15 cellular contexts compared by ENCODE assay signal in genomic region chr6:56552212-56553130, GRCh38.
A peak's percentile ranks its signal among the peaks of the same experiment; 100 is the strongest.
DNase-seq lines count a peak whose midpoint lies in the region; ATAC-seq and TF ChIP-seq lines count a peak whose summit lies in the region.
"Had no signal": no experiment of that assay in that cellular context is flagged by ENCODE, and none has a peak within 500 bp of the region (broad histone marks: within the 10 kb centered on the region; RNA-seq: fewer than 3 reads in every experiment).

No MANE protein-coding gene starts in this region.

- no peak for TF ChIP-seq POLR2A in prostate gland (IDR thresholded peaks at IDR 0.05)

- DNase-seq in AG20443 (ENCODE audit: low spot score) (peak; percentile 46), PC-3 (peak; percentile 31), epithelial cell of proximal tubule (ENCODE audit: low read depth) (peak; percentile 94), non-pigmented ciliary epithelial cell (ENCODE audit: low read depth) (peak; percentile 37), NCI-H345 treated with DMSO at 0.1 percent for 48 hours (lab: John Stamatoyannopoulos, UW; ENCODE audit: unreplicated experiment) (no peak), retina (no peak), prostate gland (ENCODE audit: low spot score) (no peak)
- DNase-seq: activated CD8-positive, alpha-beta memory T cell treated with anti-CD3 and anti-CD28 coated beads, Interleukin-2, amount 10 ng/mL, durations not matched to agents 7 days and 5 days; activated naive CD4-positive, alpha-beta T cell treated with anti-CD3 and anti-CD28 coated beads, Interleukin-2, amount 50 U/mL, for 16 hours; H9; NCI-H1417 treated with DMSO at 0.1 percent for 48 hours; NCI-H510A treated with DMSO at 0.1 percent for 48 hours; occipital lobe had no signal

- H3K27me3 ChIP-seq in PC-3 (ENCODE audit: low read length) (no peaks in the 10 kb centered on the region), prostate gland (replicated peaks; ENCODE audit: insufficient read depth) (no peaks in the 10 kb centered on the region)
- H3K27me3 ChIP-seq: BLaER1 had no signal

- no peak overlapping the region for H2AFZ ChIP-seq in PC-3 (ENCODE audit: low read length)

- H3K9me2 ChIP-seq in PC-3 (replicated peaks; ENCODE audit: low read length): no peaks in the 10 kb centered on the region

- intact Hi-C loops in PC-3 (cut with micrococcal nuclease): no loop called here
- intact Hi-C loops in prostate gland (cut with DNase I): loop anchor here (5.0 kb wide), 1 partner anchor 40 kb away; no protein-coding TSS in a partner anchor

- no peak overlapping the region for H3K4me2 ChIP-seq in PC-3 (ENCODE audit: low read length)
- H3K4me2 ChIP-seq: BLaER1 had no signal

- no TSS peak for BruUV-seq in PC-3 (replicated peaks; lab: Mats Ljungman, UMichigan)

- 67% methylated on average over 7 of the region's 7 CpGs for WGBS in prostate gland

- no peaks in the 10 kb centered on the region for H3F3A ChIP-seq in PC-3 (ENCODE audit: low read length, unreplicated experiment)

- H3K4me3 ChIP-seq in PC-3 (ENCODE audit: low read length) (no peak overlapping the region), epithelial cell of proximal tubule (ENCODE audit: low read depth, low read length) (no peak overlapping the region), prostate gland (no peak overlapping the region)
- H3K4me3 ChIP-seq: BLaER1 had no signal

- H3K27ac ChIP-seq in PC-3 (ENCODE audit: low read length) (no peak overlapping the region), prostate gland (no peak overlapping the region)
- H3K27ac ChIP-seq: BLaER1 had no signal

- H3K36me3 ChIP-seq in PC-3 (ENCODE audit: low read depth, low read length) (peaks cover 9% of the 10 kb centered on the region; the same call in 1 of the 2 replicates), prostate gland (no peaks in the 10 kb centered on the region)

- POLR2A ChIA-PET in PC-3 (lab: Charles Lee; ENCODE audit: unreplicated experiment): no interaction called here

- H4K20me1 ChIP-seq in PC-3 (ENCODE audit: low read length): 0 out of 2 replicates have a peak, but pooled peaks cover 3% of the 10 kb centered on the region
- H4K20me1 ChIP-seq: BLaER1 had no signal

- peaks cover 12% of the 10 kb centered on the region; the same call in 1 of the 2 replicates for H3K4me1 ChIP-seq in PC-3 (ENCODE audit: insufficient read depth, low read length)
- H3K4me1 ChIP-seq in prostate gland (replicated peaks): peaks cover 3% of the 10 kb centered on the region
- H3K4me1 ChIP-seq: BLaER1 had no signal

- H3K9me3 ChIP-seq in PC-3 (ENCODE audit: low read length) (no peaks in the 10 kb centered on the region), prostate gland (no peaks in the 10 kb centered on the region)
- H3K9me3 ChIP-seq: BLaER1 had no signal

- no peak overlapping the region for H3K9ac ChIP-seq in PC-3 (ENCODE audit: low read length)
- H3K9ac ChIP-seq: BLaER1 had no signal

- CTCF ChIA-PET in PC-3 (lab: Charles Lee): interaction anchor here (0.6 kb wide), 1 partner anchor 10 kb away, joined by 5 read pairs; no protein-coding TSS in a partner anchor

- peaks cover 4% of the 10 kb centered on the region; the same call in 1 of the 2 replicates for H3K79me2 ChIP-seq in PC-3 (ENCODE audit: low read length)

- no peak for TF ChIP-seq CTCF in PC-3 (conservative IDR thresholded peaks at IDR 0.05; ENCODE audit: low read depth, low read length)
- TF ChIP-seq CTCF in epithelial cell of proximal tubule (conservative IDR thresholded peaks at IDR 0.05; ENCODE audit: low read depth, low read length): no peak
- TF ChIP-seq CTCF in prostate gland (IDR thresholded peaks at IDR 0.05): no peak

- ATAC-seq in PC-3 (peak; percentile 58), HG02870 (IDR thresholded peaks at IDR 0.05; ENCODE audit: unreplicated experiment) (no peak)
- ATAC-seq: activated CD8-positive, alpha-beta memory T cell treated with anti-CD3 and anti-CD28 coated beads, Interleukin-2, amount 10 ng/mL, durations not matched to agents 7 days and 5 days had no signal

Comparison
In these comparisons a context has a peak if more than half of its experiments do, and no peak if none do; other contexts are left out.
1. DNase-seq: peak in AG20443 (single experiment), PC-3 (single experiment), epithelial cell of proximal tubule (single experiment) and non-pigmented ciliary epithelial cell (single experiment); none in NCI-H345 treated with DMSO at 0.1 percent for 48 hours (single experiment), retina (single experiment) and prostate gland (single experiment).